Comparison of ENCODE assay signal across 9 cellular contexts in genomic region chr3:186826316-186826977, GRCh38. TPM values are rescaled to one million over a fixed set of nuclear protein-coding genes. Genes with fewer than 3 reads are reported as not detected.
DNase-seq lines count a peak whose midpoint lies in the region; ATAC-seq, FAIRE-seq and TF ChIP-seq lines count a peak whose summit lies in the region.
"Had no signal": no experiment of that assay in that cellular context is flagged by ENCODE, and none has a peak within 500 bp of the region (broad histone marks: within the 10 kb centered on the region; RNA-seq: fewer than 3 reads in every experiment).

No MANE protein-coding gene starts in this region.

- H3K4me1 ChIP-seq in CD4-positive, CD25-positive, alpha-beta regulatory T cell (ENCODE audit: control insufficient read depth, insufficient read depth, low read length, poor library complexity, severe bottlenecking): peaks cover 24% of the 10 kb centered on the region
- H3K4me1 ChIP-seq in mucosa of descending colon (ENCODE audit: low read depth): peaks cover 14% of the 10 kb centered on the region

- peak overlapping the region; percentile 68 to 89 (median 80) for H3K4me3 Mint-ChIP-seq in CD4-positive, CD25-positive, alpha-beta regulatory T cell

- H3K36me3 ChIP-seq in CD4-positive, CD25-positive, alpha-beta regulatory T cell (ENCODE audit: control insufficient read depth, insufficient read depth, low read length): no peaks in the 10 kb centered on the region
- H3K36me3 ChIP-seq in bronchial epithelial cell (ENCODE audit: control insufficient read depth, insufficient read depth, low read length): no peaks in the 10 kb centered on the region
- H3K36me3 ChIP-seq in mucosa of descending colon (ENCODE audit: low read depth): no peaks in the 10 kb centered on the region

- H3K27me3 ChIP-seq in CD4-positive, CD25-positive, alpha-beta regulatory T cell (ENCODE audit: control insufficient read depth, insufficient read depth, low read length): peaks cover 37% of the 10 kb centered on the region
- H3K27me3 ChIP-seq in bronchial epithelial cell (ENCODE audit: control insufficient read depth, insufficient read depth, low read length): peaks cover 15% of the 10 kb centered on the region

- H3K4me3 ChIP-seq in CD4-positive, CD25-positive, alpha-beta regulatory T cell (ENCODE audit: low read depth, low read length): peak overlapping the region; percentile 43
- H3K4me3 ChIP-seq in NB4 (ENCODE audit: low read depth, low read length) (peak overlapping the region; percentile 62), bronchial epithelial cell (ENCODE audit: low read depth, low read length) (peak overlapping the region; percentile 63), mucosa of descending colon (no peak overlapping the region)

- H3K27ac ChIP-seq in CD4-positive, CD25-positive, alpha-beta regulatory T cell (ENCODE audit: insufficient read depth, low read length, poor library complexity, severe bottlenecking): no peak overlapping the region

- no peak for ATAC-seq in CD4-positive, CD25-positive, alpha-beta regulatory T cell (ENCODE audit: low read depth in 2 of 2)
- peak; percentile 39 for ATAC-seq in mucosa of descending colon
- ATAC-seq in GM19463 (IDR thresholded peaks at IDR 0.05; ENCODE audit: unreplicated experiment): no peak

- no peak for TF ChIP-seq CTCF in NB4 (IDR thresholded peaks at IDR 0.05; ENCODE audit: low read depth, low read length)
- no peak for TF ChIP-seq CTCF in bronchial epithelial cell (IDR thresholded peaks at IDR 0.05; ENCODE audit: insufficient read depth, low read length, severe bottlenecking)
- TF ChIP-seq CTCF in mucosa of descending colon (IDR thresholded peaks at IDR 0.05): no peak

- H3K36me3 Mint-ChIP-seq in CD4-positive, CD25-positive, alpha-beta regulatory T cell: no peaks in the 10 kb centered on the region

- no peaks in the 10 kb centered on the region for H3K9me3 ChIP-seq in CD4-positive, CD25-positive, alpha-beta regulatory T cell (ENCODE audit: control insufficient read depth in 2 of 2, low read length in 2 of 2)
- H3K9me3 ChIP-seq in mucosa of descending colon: no peaks in the 10 kb centered on the region

- intact Hi-C loops in mucosa of descending colon (cut with DNase I, micrococcal nuclease): loop anchor here (5.0 to 10.0 kb wide), 2 partner anchors 212 to 214 kb away; partner anchors contain the start of gene AHSG (in 2 of the 2)

- peaks cover 56% of the 10 kb centered on the region for H3K27me3 Mint-ChIP-seq in CD4-positive, CD25-positive, alpha-beta regulatory T cell

- peaks cover 0 to 1% (median 0%) of the 10 kb centered on the region in 7 donors for H3K9me3 Mint-ChIP-seq in CD4-positive, CD25-positive, alpha-beta regulatory T cell

- no peak for TF ChIP-seq POLR2A in NB4 (IDR thresholded peaks at IDR 0.05; ENCODE audit: extremely low read depth, insufficient read length)

- FAIRE-seq in bronchial epithelial cell (lab: Jason Lieb, UNC): no peak
- FAIRE-seq: endometrium had no signal

- peaks cover 0 to 19% (median 10%) of the 10 kb centered on the region in 4 donors for H3K4me1 Mint-ChIP-seq in CD4-positive, CD25-positive, alpha-beta regulatory T cell

- peak overlapping the region in 2 of 3 donors; percentile 38 to 72 for H3K27ac Mint-ChIP-seq in CD4-positive, CD25-positive, alpha-beta regulatory T cell

- DNase-seq in CD4-positive, CD25-positive, alpha-beta regulatory T cell: peak in 1 of 3 donors; percentile 12
- DNase-seq in NB4 (ENCODE audit: low read depth) (no peak), bronchial epithelial cell (ENCODE audit: low read depth) (no peak), mucosa of descending colon (peak in 1 of 3 donors; percentile 42), H4 (ENCODE audit: low spot score) (no peak), NCI-H1092 treated with DMSO at 0.1 percent for 48 hours (lab: John Stamatoyannopoulos, UW) (no peak)
- no peak for DNase-seq in effector CD8-positive, alpha-beta T cell (lab: John Stamatoyannopoulos, UW)

RNA-seq across cellular contexts. Expression of gene ADIPOQ, which starts 16.1 kb away (rescaled TPM):
- not detected for total RNA-seq in CD4-positive, CD25-positive, alpha-beta regulatory T cell
- polyA plus RNA-seq in CD4-positive, CD25-positive, alpha-beta regulatory T cell: not detected
- total RNA-seq in bronchial epithelial cell (not detected in 2 replicates), mucosa of descending colon (1 to 10 TPM in 2 of 3 donors, under 1 TPM in 1; 0.12 to 4.7 (median 1.3) TPM)
- not detected in 2 replicates for total RNA-seq in H4 (2014; rRNA removed; shearing (Covaris generic))

RNA-seq across cellular contexts. Expression of gene RFC4, which starts 20.2 kb away (rescaled TPM):
- 16.8 TPM for total RNA-seq in CD4-positive, CD25-positive, alpha-beta regulatory T cell
- 10 to 100 TPM; 15.6 to 40.2 (median 24.9) TPM for polyA plus RNA-seq in CD4-positive, CD25-positive, alpha-beta regulatory T cell
- total RNA-seq in bronchial epithelial cell (12.4 and 26.1 TPM in 2 replicates), mucosa of descending colon (10 to 100 TPM in 2 of 3 donors, 1 to 10 TPM in 1; 5.6 to 19.9 (median 15.0) TPM)
- total RNA-seq in H4 (2014; rRNA removed; shearing (Covaris generic)): 131 and 150 TPM in 2 replicates

RNA-seq across cellular contexts. Expression of gene EIF4A2, which starts 43.1 kb away (rescaled TPM):
- total RNA-seq in CD4-positive, CD25-positive, alpha-beta regulatory T cell: 900 TPM
- 100 to 1,000 TPM; 203 to 253 (median 230) TPM for polyA plus RNA-seq in CD4-positive, CD25-positive, alpha-beta regulatory T cell
- total RNA-seq in bronchial epithelial cell: 357 and 614 TPM in 2 replicates
- 100 to 1,000 TPM; 218 to 536 (median 316) TPM for total RNA-seq in mucosa of descending colon
- 416 and 440 TPM in 2 replicates for total RNA-seq in H4 (2014; rRNA removed; shearing (Covaris generic))
